19 cellular contexts compared by ENCODE assay signal in genomic region chr15:96538506-96538905, GRCh38.
A peak's percentile ranks its signal among the peaks of the same experiment; 100 is the strongest.
DNase-seq lines count a peak whose midpoint lies in the region; ATAC-seq and TF ChIP-seq lines count a peak whose summit lies in the region.
"Had no signal": no experiment of that assay in that cellular context is flagged by ENCODE, and none has a peak within 500 bp of the region (broad histone marks: within the 10 kb centered on the region; RNA-seq: fewer than 3 reads in every experiment).

No MANE protein-coding gene starts in this region.

- no peaks in the 10 kb centered on the region for H3K9me2 ChIP-seq in GM23338 (ENCODE audit: insufficient read depth)

- TF ChIP-seq CTCF in GM23338 (conservative IDR thresholded peaks at IDR 0.05; ENCODE audit: low read depth in 2 of 2): no peak
- no peak for TF ChIP-seq CTCF in neural crest cell (conservative IDR thresholded peaks at IDR 0.05)
- TF ChIP-seq CTCF in uterus (IDR thresholded peaks at IDR 0.05): no peak

- H3K36me3 Mint-ChIP-seq in GM23338 (ENCODE audit: low read depth) (no peaks in the 10 kb centered on the region), neural crest cell (ENCODE audit: low read depth) (no peaks in the 10 kb centered on the region)
- no peaks in the 10 kb centered on the region for H3K36me3 Mint-ChIP-seq in CD8-positive, alpha-beta memory T cell
- no peaks in the 10 kb centered on the region for H3K36me3 Mint-ChIP-seq in activated CD4-positive, alpha-beta T cell treated with anti-CD3 and anti-CD28 coated beads, Interleukin-2, amount 10 ng/mL, durations not matched to agents 7 days and 5 days (ENCODE audit: low read depth)
- H3K36me3 Mint-ChIP-seq: CD4-positive, alpha-beta memory T cell had no signal

- POLR2A ChIA-PET in CD8-positive, alpha-beta memory T cell (lab: Charles Lee): no interaction called here
- POLR2A ChIA-PET in activated CD4-positive, alpha-beta T cell treated with anti-CD3 and anti-CD28 coated beads, Interleukin-2, amount 10 ng/mL, durations not matched to agents 7 days and 5 days (lab: Charles Lee): no interaction called here

- H4K20me1 ChIP-seq in GM23338 (replicated peaks; ENCODE audit: insufficient read depth): no peaks in the 10 kb centered on the region

- intact Hi-C loops in uterus (cut with DNase I; ENCODE audit: low total_unique reads): no loop called here

- CTCF ChIA-PET in CD8-positive, alpha-beta memory T cell (lab: Charles Lee): no interaction called here
- CTCF ChIA-PET in activated CD4-positive, alpha-beta T cell treated with anti-CD3 and anti-CD28 coated beads, Interleukin-2, amount 10 ng/mL, durations not matched to agents 7 days and 5 days (lab: Charles Lee): no interaction called here

- H3K9me3 ChIP-seq in uterus: no peaks in the 10 kb centered on the region
- no peaks in the 10 kb centered on the region for H3K9me3 ChIP-seq in CD8-positive, alpha-beta memory T cell (ENCODE audit: low read length)
- H3K9me3 ChIP-seq: A549, Caco-2 had no signal

- H3K27ac Mint-ChIP-seq in GM23338 (no peak overlapping the region), neural crest cell (ENCODE audit: unreplicated experiment) (peak overlapping the region; percentile 44)
- H3K27ac Mint-ChIP-seq in CD8-positive, alpha-beta memory T cell: no peak overlapping the region
- no peak overlapping the region for H3K27ac Mint-ChIP-seq in activated CD4-positive, alpha-beta T cell treated with anti-CD3 and anti-CD28 coated beads, Interleukin-2, amount 10 ng/mL, durations not matched to agents 7 days and 5 days
- H3K27ac Mint-ChIP-seq: CD4-positive, alpha-beta memory T cell had no signal

- H3K9me3 Mint-ChIP-seq in GM23338 (no peaks in the 10 kb centered on the region), neural crest cell (no peaks in the 10 kb centered on the region)
- peaks cover 0 to 2% (median 0%) of the 10 kb centered on the region in 5 donors for H3K9me3 Mint-ChIP-seq in CD8-positive, alpha-beta memory T cell
- H3K9me3 Mint-ChIP-seq in activated CD4-positive, alpha-beta T cell treated with anti-CD3 and anti-CD28 coated beads, Interleukin-2, amount 10 ng/mL, durations not matched to agents 7 days and 5 days: no peaks in the 10 kb centered on the region

- DNase-seq in GM23338 (ENCODE audit: low spot score) (no peak), NCI-H82 treated with DMSO at 0.1 percent for 48 hours (lab: John Stamatoyannopoulos, UW; ENCODE audit: unreplicated experiment) (peak; percentile 26), neural crest cell (ENCODE audit: low read depth, low spot score) (no peak), uterus (no peak), pons (ENCODE audit: low spot score) (no peak)
- no peak for DNase-seq in CD8-positive, alpha-beta memory T cell
- DNase-seq in activated CD4-positive, alpha-beta T cell treated with anti-CD3 and anti-CD28 coated beads, Interleukin-2, amount 10 ng/mL, durations not matched to agents 7 days and 5 days: no peak
- DNase-seq: 8988T; ACHN; C1 segment of cervical spinal cord; Caco-2; CD4-positive, alpha-beta memory T cell; DMS79; EL; GDM1; GOT3; H7 had no signal

- ATAC-seq in GM23338: no peak
- ATAC-seq: A549, HCT116 had no signal

- H3K4me1 ChIP-seq in GM23338 (ENCODE audit: insufficient read depth) (peaks cover 23% of the 10 kb centered on the region), uterus (no peaks in the 10 kb centered on the region)
- H3K4me1 ChIP-seq in CD8-positive, alpha-beta memory T cell (ENCODE audit: insufficient read depth, low read length): no peaks in the 10 kb centered on the region
- H3K4me1 ChIP-seq: A549, Caco-2 had no signal

- H3K4me2 ChIP-seq in GM23338: 0 out of 2 replicates have a peak overlapping the region, but pooled peaks have one; percentile 29
- H3K4me2 ChIP-seq: A549 had no signal

- H3K4me3 Mint-ChIP-seq in GM23338: no peak overlapping the region
- no peak overlapping the region for H3K4me3 Mint-ChIP-seq in neural crest cell
- no peak overlapping the region for H3K4me3 Mint-ChIP-seq in CD8-positive, alpha-beta memory T cell
- no peak overlapping the region for H3K4me3 Mint-ChIP-seq in activated CD4-positive, alpha-beta T cell treated with anti-CD3 and anti-CD28 coated beads, Interleukin-2, amount 10 ng/mL, durations not matched to agents 7 days and 5 days
- H3K4me3 Mint-ChIP-seq: CD4-positive, alpha-beta memory T cell had no signal

- H3K27me3 Mint-ChIP-seq in GM23338 (ENCODE audit: insufficient read depth, low read depth, poor library complexity): peaks cover 6% of the 10 kb centered on the region
- peaks cover 13% of the 10 kb centered on the region for H3K27me3 Mint-ChIP-seq in neural crest cell (ENCODE audit: low read depth)
- no peaks in the 10 kb centered on the region for H3K27me3 Mint-ChIP-seq in CD8-positive, alpha-beta memory T cell
- peaks cover 2% of the 10 kb centered on the region for H3K27me3 Mint-ChIP-seq in activated CD4-positive, alpha-beta T cell treated with anti-CD3 and anti-CD28 coated beads, Interleukin-2, amount 10 ng/mL, durations not matched to agents 7 days and 5 days

- H2AFZ ChIP-seq in GM23338: peak overlapping the region; percentile 28; the same call in 1 of the 2 replicates

- peaks cover 20% of the 10 kb centered on the region for H3K4me1 Mint-ChIP-seq in GM23338
- H3K4me1 Mint-ChIP-seq in neural crest cell: peaks cover 50% of the 10 kb centered on the region
- H3K4me1 Mint-ChIP-seq in CD8-positive, alpha-beta memory T cell: no peaks in the 10 kb centered on the region
- H3K4me1 Mint-ChIP-seq in activated CD4-positive, alpha-beta T cell treated with anti-CD3 and anti-CD28 coated beads, Interleukin-2, amount 10 ng/mL, durations not matched to agents 7 days and 5 days: no peaks in the 10 kb centered on the region
- H3K4me1 Mint-ChIP-seq: CD4-positive, alpha-beta memory T cell had no signal

- H3F3A ChIP-seq in GM23338 (replicated peaks; ENCODE audit: low read depth): no peaks in the 10 kb centered on the region

- H3K4me3 ChIP-seq in GM23338 (no peak overlapping the region), uterus (no peak overlapping the region)
- no peak overlapping the region for H3K4me3 ChIP-seq in CD8-positive, alpha-beta memory T cell (ENCODE audit: low read length)
- H3K4me3 ChIP-seq: A549 had no signal

- H3K27me3 ChIP-seq in GM23338 (ENCODE audit: insufficient read depth) (no peaks in the 10 kb centered on the region), uterus (peaks cover 0 to 5% of the 10 kb centered on the region in 2 donors)
- no peaks in the 10 kb centered on the region for H3K27me3 ChIP-seq in CD8-positive, alpha-beta memory T cell (ENCODE audit: insufficient read depth, low read length, poor library complexity, severe bottlenecking)

- no peaks in the 10 kb centered on the region for H3K36me3 ChIP-seq in GM23338 (ENCODE audit: insufficient read depth)
- no peaks in the 10 kb centered on the region for H3K36me3 ChIP-seq in uterus
- no peaks in the 10 kb centered on the region for H3K36me3 ChIP-seq in CD8-positive, alpha-beta memory T cell (ENCODE audit: insufficient read depth, low read length)

- H3K79me2 ChIP-seq in GM23338 (replicated peaks; ENCODE audit: insufficient read depth): no peaks in the 10 kb centered on the region

- H3K27ac ChIP-seq in GM23338 (ENCODE audit: low read depth) (no peak overlapping the region), uterus (no peak overlapping the region)
- H3K27ac ChIP-seq in CD8-positive, alpha-beta memory T cell (ENCODE audit: low read depth, low read length): no peak overlapping the region
- H3K27ac ChIP-seq: A549 had no signal

- TF ChIP-seq POLR2A in uterus (IDR thresholded peaks at IDR 0.05): no peak

TF ChIP-seq in GM23338, 12 proteins besides CTCF, POLR2A, EP300 and RAD21 (continues in another document):
- no peak for TF ChIP-seq EZH2 (IDR thresholded peaks at IDR 0.05; ENCODE audit: low read depth, unreplicated experiment)
- TF ChIP-seq STAT1 (IDR thresholded peaks at IDR 0.05; ENCODE audit: unreplicated experiment): no peak
- TF ChIP-seq ZNF331 (CRISPR knock-in tag; IDR thresholded peaks at IDR 0.05; ENCODE audit: low read depth): no peak
- no peak for TF ChIP-seq JUNB (IDR thresholded peaks at IDR 0.05; ENCODE audit: unreplicated experiment)
- no peak for TF ChIP-seq REST (IDR thresholded peaks at IDR 0.05; ENCODE audit: unreplicated experiment)
- TF ChIP-seq ETS1 (IDR thresholded peaks at IDR 0.05): no peak
- no peak for TF ChIP-seq EZH2phosphoT487 (IDR thresholded peaks at IDR 0.05; ENCODE audit: unreplicated experiment)
